In the genomic region with DNA sequence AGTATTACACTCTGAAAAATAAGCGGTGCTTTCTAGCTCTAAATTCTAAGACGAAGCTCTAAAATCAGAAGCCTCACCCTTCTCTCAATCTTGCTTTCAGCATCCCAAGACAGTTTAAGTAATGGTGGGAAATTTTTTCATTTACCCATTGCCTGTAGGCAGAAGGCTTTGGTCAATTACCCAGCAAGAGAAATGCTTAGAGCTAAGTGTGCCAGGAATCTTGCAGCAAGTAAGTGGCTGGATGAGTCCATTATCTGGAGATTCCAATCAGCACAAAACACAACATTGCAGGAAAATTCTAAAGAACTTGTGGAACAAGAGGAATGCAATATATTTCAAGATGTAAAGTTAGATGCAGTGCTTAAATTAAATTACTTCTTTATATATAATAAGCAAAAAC, we compare ENCODE assay signal across 10 cellular contexts. TPM values are rescaled to one million over a fixed set of nuclear protein-coding genes. Genes with fewer than 3 reads are reported as not detected.
"Had no signal": no experiment of that assay in that cellular context is flagged by ENCODE, and none has a peak within 500 bp of the region (broad histone marks: within the 10 kb centered on the region; RNA-seq: fewer than 3 reads in every experiment).

No MANE protein-coding gene starts in this region.

- ATAC-seq: K562 had no signal

- H3K27ac Mint-ChIP-seq: H9 had no signal

- FAIRE-seq: H54, HTR-8/SVneo, K562 had no signal

- H3K4me1 Mint-ChIP-seq: H9 had no signal

- H3K4me3 Mint-ChIP-seq: H9 had no signal

- H3K4me3 ChIP-seq: GM23248, K562 had no signal

- H3K27ac ChIP-seq: GM23248 had no signal

- H3K9ac ChIP-seq: GM23248 had no signal

- H2AFZ ChIP-seq: GM23248 had no signal

- H3K9me3 Mint-ChIP-seq: H9 had no signal

- DNase-seq: GM23248, GOT3, H9, HCEC 1CT, IMR-90, KG1 had no signal

RNA-seq across cellular contexts. Expression of a gene that starts 28.4 kb away (rescaled TPM):
- total RNA-seq: GM23248, H9, HT-29, IMR-90 had no signal
- polyA plus RNA-seq: GM23248, IMR-90 had no signal
